In the genomic region with DNA sequence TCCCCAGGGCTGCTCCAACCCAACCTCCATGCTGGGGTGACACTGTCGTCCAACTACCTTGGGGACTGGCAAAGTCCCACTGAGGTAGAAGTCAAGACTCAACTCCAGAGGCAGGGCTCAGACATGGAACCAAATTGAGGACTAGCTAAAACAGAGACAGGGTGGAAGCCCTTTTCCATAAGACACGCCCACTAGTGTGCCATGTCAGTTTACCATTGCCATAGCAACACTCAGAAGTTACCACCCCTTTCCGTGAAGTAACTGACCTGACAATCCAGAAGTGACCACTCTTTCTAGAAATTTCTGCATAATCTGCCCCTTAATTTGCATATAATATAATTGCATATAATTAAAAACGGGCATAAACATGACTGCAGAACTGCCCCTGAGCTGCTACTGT, we compare ENCODE assay signal across 24 cellular contexts.
DNase-seq lines count a peak whose midpoint lies in the region; ATAC-seq and TF ChIP-seq lines count a peak whose summit lies in the region.
"Had no signal": no experiment of that assay in that cellular context is flagged by ENCODE, and none has a peak within 500 bp of the region (broad histone marks: within the 10 kb centered on the region; RNA-seq: fewer than 3 reads in every experiment).

No MANE protein-coding gene starts in this region.

- no peak overlapping the region for H3K23ac ChIP-seq in neuronal stem cell (ENCODE audit: low read depth, low read length, poor library complexity)

- no peak overlapping the region for H3K4me2 ChIP-seq in neuronal stem cell (ENCODE audit: insufficient read depth, low read length, poor library complexity, severe bottlenecking)
- H3K4me2 ChIP-seq: BLaER1 treated with 17β-estradiol and CSF1 and Interleukin-3, amounts not matched to agents 10 nM and 100 nM had no signal

- no peak overlapping the region for H2BK12ac ChIP-seq in neuronal stem cell (ENCODE audit: low read length)

- no CpG with 5 or more reads among the region's 4 CpGs for WGBS in neuronal stem cell (ENCODE audit: extremely low coverage in 2 of 2, insufficient read length in 2 of 2, insufficient replicate concordance in 1 of 2), 2 donors

- H3K9ac ChIP-seq in neuronal stem cell (ENCODE audit: low read depth, low read length, poor library complexity): peak overlapping the region; percentile 60
- H3K9ac ChIP-seq: BLaER1 treated with 17β-estradiol and CSF1 and Interleukin-3, amounts not matched to agents 10 nM and 100 nM; GM23248 had no signal

- no peak overlapping the region for H4K91ac ChIP-seq in neuronal stem cell (ENCODE audit: low read depth, low read length, poor library complexity)

- no peak overlapping the region for H3K14ac ChIP-seq in neuronal stem cell (ENCODE audit: low read length)

- H3K27ac ChIP-seq in VCaP (peak overlapping the region; percentile 50), neuronal stem cell (replicated peaks; ENCODE audit: low read length) (no peak overlapping the region)
- H3K27ac ChIP-seq: BLaER1 treated with 17β-estradiol and CSF1 and Interleukin-3, amounts not matched to agents 10 nM and 100 nM; GM23248; SJSA1 had no signal

- no peak overlapping the region for H2AK5ac ChIP-seq in neuronal stem cell (ENCODE audit: low read depth, low read length)

- H3K79me1 ChIP-seq in neuronal stem cell (ENCODE audit: low read depth, low read length): no peaks in the 10 kb centered on the region

- H3K9me3 Mint-ChIP-seq in stimulated activated naive B cell treated with anti-CD40 and anti-IgM and Interleukin-4, amounts not matched to agents 10 μg/mL and 1 μg/mL and 100 μg/mL, for 72 hours: no peaks in the 10 kb centered on the region
- H3K9me3 Mint-ChIP-seq: CD4-positive, alpha-beta T cell; HFFc6; T-cell had no signal

- H3K4me1 ChIP-seq in neuronal stem cell (ENCODE audit: control insufficient read depth in 2 of 2, insufficient read depth in 1 of 2, low read depth in 1 of 2, low read length in 2 of 2): no peaks in the 10 kb centered on the region
- H3K4me1 ChIP-seq: BLaER1 treated with 17β-estradiol and CSF1 and Interleukin-3, amounts not matched to agents 10 nM and 100 nM; HAP-1; SJSA1 had no signal

- TF ChIP-seq CTCF in VCaP (conservative IDR thresholded peaks at IDR 0.05): no peak

- no peaks in the 10 kb centered on the region for H3K9me3 ChIP-seq in neuronal stem cell (replicated peaks in 1 of 2; ENCODE audit: control insufficient read depth in 2 of 2, insufficient read depth in 1 of 2, low read depth in 1 of 2, low read length in 2 of 2)
- H3K9me3 ChIP-seq: BLaER1 treated with 17β-estradiol and CSF1 and Interleukin-3, amounts not matched to agents 10 nM and 100 nM; HAP-1; SJSA1 had no signal

- no peaks in the 10 kb centered on the region for H3K36me3 Mint-ChIP-seq in stimulated activated naive B cell treated with anti-CD40 and anti-IgM and Interleukin-4, amounts not matched to agents 10 μg/mL and 1 μg/mL and 100 μg/mL, for 72 hours
- H3K36me3 Mint-ChIP-seq: T-cell had no signal

- H3K27me3 Mint-ChIP-seq in stimulated activated naive B cell treated with anti-CD40 and anti-IgM and Interleukin-4, amounts not matched to agents 10 μg/mL and 1 μg/mL and 100 μg/mL, for 72 hours: peaks cover 23 to 24% of the 10 kb centered on the region in 2 donors

- no peaks in the 10 kb centered on the region for H3K4me1 Mint-ChIP-seq in stimulated activated naive B cell treated with anti-CD40 and anti-IgM and Interleukin-4, amounts not matched to agents 10 μg/mL and 1 μg/mL and 100 μg/mL, for 72 hours
- H3K4me1 Mint-ChIP-seq: T-cell had no signal

- no peaks in the 10 kb centered on the region for H3K36me3 ChIP-seq in neuronal stem cell (replicated peaks in 1 of 2; ENCODE audit: control insufficient read depth in 2 of 2, insufficient read depth in 2 of 2, low read length in 2 of 2)
- H3K36me3 ChIP-seq: BLaER1 treated with 17β-estradiol and CSF1 and Interleukin-3, amounts not matched to agents 10 nM and 100 nM; HAP-1; SJSA1 had no signal

- H2BK15ac ChIP-seq in neuronal stem cell (ENCODE audit: low read length): no peak overlapping the region

- peak; percentile 35 for DNase-seq in DMS53 (lab: John Stamatoyannopoulos, UW)
- DNase-seq in DMS53 treated with DMSO at 0.1 percent for 48 hours (lab: John Stamatoyannopoulos, UW; ENCODE audit: unreplicated experiment): no peak
- peak; percentile 34 for DNase-seq in ELF-1 (ENCODE audit: low read depth, low spot score)
- no peak for DNase-seq in neuronal stem cell (ENCODE audit: low spot score)
- no peak for DNase-seq in GF-D8 (lab: John Stamatoyannopoulos, UW)
- DNase-seq in stimulated activated naive B cell treated with anti-CD40 and anti-IgM and Interleukin-4, amounts not matched to agents 10 μg/mL and 1 μg/mL and 100 μg/mL, for 72 hours: no peak
- DNase-seq: AML-193; CD4-positive, alpha-beta T cell; GM23248; HFFc6; KBM-7; MV-4-11; NCI-H1105; NCI-H1436 treated with DMSO at 0.1 percent for 48 hours; NCI-H1930; NCI-H345; NCI-H510A treated with DMSO at 0.1 percent for 48 hours; Right ventricle myocardium superior; RPMI8226; T-cell had no signal

- no peak overlapping the region for H3K27ac Mint-ChIP-seq in stimulated activated naive B cell treated with anti-CD40 and anti-IgM and Interleukin-4, amounts not matched to agents 10 μg/mL and 1 μg/mL and 100 μg/mL, for 72 hours
- H3K27ac Mint-ChIP-seq: CD4-positive, alpha-beta T cell; HFFc6; T-cell had no signal

- H2AFZ ChIP-seq in neuronal stem cell (ENCODE audit: low read length): no peak overlapping the region
- H2AFZ ChIP-seq: GM23248 had no signal

- H2BK120ac ChIP-seq in neuronal stem cell (ENCODE audit: low read depth, low read length): no peak overlapping the region

- no peak for ATAC-seq in stimulated activated naive B cell treated with anti-CD40 and anti-IgM and Interleukin-4, amounts not matched to agents 10 μg/mL and 1 μg/mL and 100 μg/mL, for 72 hours (replicated peaks)
- ATAC-seq: T-cell had no signal

- no peak overlapping the region for H2BK5ac ChIP-seq in neuronal stem cell (ENCODE audit: low read length)

- H3K4me3 Mint-ChIP-seq in stimulated activated naive B cell treated with anti-CD40 and anti-IgM and Interleukin-4, amounts not matched to agents 10 μg/mL and 1 μg/mL and 100 μg/mL, for 72 hours: no peak overlapping the region
- H3K4me3 Mint-ChIP-seq: CD4-positive, alpha-beta T cell; HFFc6; T-cell had no signal

- H3K27me3 ChIP-seq in neuronal stem cell (ENCODE audit: control insufficient read depth in 3 of 3, insufficient read depth in 3 of 3, low read depth in 1 of 3, low read length in 3 of 3): peaks cover 0 to 3% (median 0%) of the 10 kb centered on the region in 3 experiments
- H3K27me3 ChIP-seq: BLaER1 treated with 17β-estradiol and CSF1 and Interleukin-3, amounts not matched to agents 10 nM and 100 nM had no signal

- H3K4me3 ChIP-seq in neuronal stem cell (ENCODE audit: low read length in 2 of 2): no peak overlapping the region
- H3K4me3 ChIP-seq: BLaER1 treated with 17β-estradiol and CSF1 and Interleukin-3, amounts not matched to agents 10 nM and 100 nM; GM23248; HAP-1; SJSA1 had no signal

- H3K18ac ChIP-seq in neuronal stem cell (ENCODE audit: low read length): no peak overlapping the region

- no peak overlapping the region for H4K8ac ChIP-seq in neuronal stem cell (ENCODE audit: low read depth, low read length)

- H3K4ac ChIP-seq in neuronal stem cell (ENCODE audit: low read length): no peak overlapping the region

Comparison
In these comparisons a context has a peak if more than half of its experiments do, and no peak if none do; other contexts are left out.
1. DNase-seq: peak in DMS53 (single experiment) and ELF-1 (single experiment); none in DMS53 treated with DMSO at 0.1 percent for 48 hours (single experiment), neuronal stem cell (single experiment), GF-D8 (single experiment) and stimulated activated naive B cell treated with anti-CD40 and anti-IgM and Interleukin-4, amounts not matched to agents 10 μg/mL and 1 μg/mL and 100 μg/mL, for 72 hours (single experiment).